Comparison of ENCODE assay signal across 9 cellular contexts in genomic region chr1:247008406-247008799, GRCh38. TPM values are rescaled to one million over a fixed set of nuclear protein-coding genes. Genes with fewer than 3 reads are reported as not detected.
A peak's percentile ranks its signal among the peaks of the same experiment; 100 is the strongest.
DNase-seq lines count a peak whose midpoint lies in the region; ATAC-seq and TF ChIP-seq lines count a peak whose summit lies in the region.
"Had no signal": no experiment of that assay in that cellular context is flagged by ENCODE, and none has a peak within 500 bp of the region (broad histone marks: within the 10 kb centered on the region; RNA-seq: fewer than 3 reads in every experiment).

No MANE protein-coding gene starts in this region.

- peaks cover 37% of the 10 kb centered on the region for H3K9me3 Mint-ChIP-seq in activated CD8-positive, alpha-beta T cell treated with anti-CD3 and anti-CD28 coated beads, Interleukin-2, amount 10 ng/mL, durations not matched to agents 7 days and 5 days (ENCODE audit: insufficient read depth)

- peaks cover 21% of the 10 kb centered on the region for H3K27me3 ChIP-seq in left ventricle myocardium inferior (ENCODE audit: low read depth)
- H3K27me3 ChIP-seq in iPS-18a (ENCODE audit: control insufficient read depth, insufficient read depth, low read length) = no peaks in the 10 kb centered on the region

- H3K27ac ChIP-seq in left ventricle myocardium inferior (replicated peaks) (no peak overlapping the region), iPS-18a (ENCODE audit: low read length) (no peak overlapping the region)

- H3K27me3 Mint-ChIP-seq in activated CD8-positive, alpha-beta T cell treated with anti-CD3 and anti-CD28 coated beads, Interleukin-2, amount 10 ng/mL, durations not matched to agents 7 days and 5 days (ENCODE audit: low read depth) = peaks cover 9% of the 10 kb centered on the region

- intact Hi-C loops in left ventricle myocardium inferior (cut with micrococcal nuclease) (no loop called here), left ventricle myocardium superior (cut with micrococcal nuclease) (no loop called here)

- no peak overlapping the region for H3K9ac ChIP-seq in iPS-18a (ENCODE audit: low read length)

- peak overlapping the region; percentile 81 for H3K4me3 ChIP-seq in left ventricle myocardium inferior
- peak overlapping the region; percentile 78 for H3K4me3 ChIP-seq in iPS-18a (ENCODE audit: low read length)

- H3K27ac Mint-ChIP-seq in activated CD8-positive, alpha-beta T cell treated with anti-CD3 and anti-CD28 coated beads, Interleukin-2, amount 10 ng/mL, durations not matched to agents 7 days and 5 days = no peak overlapping the region

- DNase-seq in left ventricle myocardium inferior = no peak
- DNase-seq in left ventricle myocardium superior = no peak
- no peak for DNase-seq in activated CD8-positive, alpha-beta T cell treated with anti-CD3 and anti-CD28 coated beads, Interleukin-2, amount 10 ng/mL, durations not matched to agents 7 days and 5 days
- DNase-seq in SIG-M5 (lab: John Stamatoyannopoulos, UW) = no peak
- DNase-seq in NCI-H2171 treated with DMSO at 0.1 percent for 48 hours (lab: John Stamatoyannopoulos, UW) = no peak
- no peak for DNase-seq in HPDE6-E6E7 (ENCODE audit: extremely low spot score)
- no peak for DNase-seq in NCI-H146 (lab: John Stamatoyannopoulos, UW)
- DNase-seq: Karpas-422 had no signal

- CTCF ChIA-PET in activated CD8-positive, alpha-beta T cell treated with anti-CD3 and anti-CD28 coated beads, Interleukin-2, amount 10 ng/mL, durations not matched to agents 7 days and 5 days (lab: Charles Lee) = no interaction called here

- peaks cover 4% of the 10 kb centered on the region for H3K36me3 Mint-ChIP-seq in activated CD8-positive, alpha-beta T cell treated with anti-CD3 and anti-CD28 coated beads, Interleukin-2, amount 10 ng/mL, durations not matched to agents 7 days and 5 days (ENCODE audit: low read depth)

- peaks cover 43% of the 10 kb centered on the region for H3K9me3 ChIP-seq in left ventricle myocardium inferior (replicated peaks)
- H3K9me3 ChIP-seq in iPS-18a (ENCODE audit: control insufficient read depth, low read depth, low read length) = peaks cover 6% of the 10 kb centered on the region

- H3K4me1 Mint-ChIP-seq in activated CD8-positive, alpha-beta T cell treated with anti-CD3 and anti-CD28 coated beads, Interleukin-2, amount 10 ng/mL, durations not matched to agents 7 days and 5 days (ENCODE audit: low read depth) = peaks cover 9% of the 10 kb centered on the region

- H3K36me3 ChIP-seq in left ventricle myocardium inferior = no peaks in the 10 kb centered on the region
- no peaks in the 10 kb centered on the region for H3K36me3 ChIP-seq in iPS-18a (ENCODE audit: control insufficient read depth, low read depth, low read length)

- peak overlapping the region; percentile 85 for H3K4me3 Mint-ChIP-seq in activated CD8-positive, alpha-beta T cell treated with anti-CD3 and anti-CD28 coated beads, Interleukin-2, amount 10 ng/mL, durations not matched to agents 7 days and 5 days

- no peak for ATAC-seq in left ventricle myocardium superior
- no peak for ATAC-seq in activated CD8-positive, alpha-beta T cell treated with anti-CD3 and anti-CD28 coated beads, Interleukin-2, amount 10 ng/mL, durations not matched to agents 7 days and 5 days

- POLR2A ChIA-PET in activated CD8-positive, alpha-beta T cell treated with anti-CD3 and anti-CD28 coated beads, Interleukin-2, amount 10 ng/mL, durations not matched to agents 7 days and 5 days (lab: Charles Lee) = no interaction called here

- TF ChIP-seq CTCF in left ventricle myocardium inferior (IDR thresholded peaks at IDR 0.05; ENCODE audit: borderline replicate concordance) = no peak

- H3K4me1 ChIP-seq in left ventricle myocardium inferior (peaks cover 9% of the 10 kb centered on the region), iPS-18a (ENCODE audit: control insufficient read depth, low read depth, low read length) (no peaks in the 10 kb centered on the region)

RNA-seq across cellular contexts. Expression of gene ZNF695, which starts 0.5 kb away (rescaled TPM):
- total RNA-seq in left ventricle myocardium inferior = not detected
- total RNA-seq in left ventricle myocardium superior = not detected
- total RNA-seq in activated CD8-positive, alpha-beta T cell treated with anti-CD3 and anti-CD28 coated beads, Interleukin-2, amount 10 ng/mL, durations not matched to agents 7 days and 5 days = 1 to 10 TPM in 1 of 2 experiments, under 1 TPM in 1; 0.66 to 1.0 TPM
